Comparison of ENCODE assay signal across 27 cellular contexts in genomic region chr10:131132681-131133080, GRCh38.
"Had no signal": no experiment of that assay in that cellular context is flagged by ENCODE, and none has a peak within 500 bp of the region (broad histone marks: within the 10 kb centered on the region; RNA-seq: fewer than 3 reads in every experiment).

No MANE protein-coding gene starts in this region.

- H3K9me3 ChIP-seq: colonic mucosa, esophagus muscularis mucosa, gastroesophageal sphincter, heart right ventricle, prostate gland, right atrium auricular region, sigmoid colon, transverse colon, upper lobe of right lung, uterus had no signal

- H3K27me3 ChIP-seq: colonic mucosa, foreskin keratinocyte, right atrium auricular region, sigmoid colon, transverse colon, uterus had no signal

- H3K27me3 Mint-ChIP-seq: central memory CD8-positive, alpha-beta T cell; dendritic cell treated with granulocyte-macrophage colony-stimulating factor and Interleukin-4, amounts not matched to agents 40 ng/mL and 50 ng/mL, for 4 days; stimulated activated memory B cell treated with anti-CD40 and anti-IgM and Interleukin-4, amounts not matched to agents 10 μg/mL and 1 μg/mL and 100 μg/mL, for 72 hours had no signal

- H2AFZ ChIP-seq: parathyroid adenoma had no signal

- H3K4me1 ChIP-seq: colonic mucosa, foreskin keratinocyte, prostate gland, sigmoid colon, transverse colon, upper lobe of right lung, uterus had no signal

- ATAC-seq: foreskin keratinocyte; gastroesophageal sphincter; mucosa of descending colon; stimulated activated memory B cell treated with anti-CD40 and anti-IgM and Interleukin-4, amounts not matched to agents 10 μg/mL and 1 μg/mL and 100 μg/mL, for 72 hours; stimulated activated naive CD8-positive, alpha-beta T cell treated with anti-CD3 and anti-CD28 coated beads, Interleukin-15, Interleukin-2, amounts not matched to agents 100 U/mL and 50 U/mL, for 24 hours; upper lobe of right lung had no signal

- H3K4me1 Mint-ChIP-seq: central memory CD8-positive, alpha-beta T cell; naive B cell; stimulated activated memory B cell treated with anti-CD40 and anti-IgM and Interleukin-4, amounts not matched to agents 10 μg/mL and 1 μg/mL and 100 μg/mL, for 72 hours had no signal

- H3K27ac ChIP-seq: colonic mucosa, esophagus muscularis mucosa, foreskin keratinocyte, gastroesophageal sphincter, heart right ventricle, parathyroid adenoma, prostate gland, right atrium auricular region, sigmoid colon, transverse colon, upper lobe of right lung, uterus had no signal

- H3K4me3 Mint-ChIP-seq: central memory CD8-positive, alpha-beta T cell; dendritic cell treated with granulocyte-macrophage colony-stimulating factor and Interleukin-4, amounts not matched to agents 40 ng/mL and 50 ng/mL, for 4 days; endodermal cell; mesothelial cell of epicardium; naive B cell; neural crest cell; stimulated activated memory B cell treated with anti-CD40 and anti-IgM and Interleukin-4, amounts not matched to agents 10 μg/mL and 1 μg/mL and 100 μg/mL, for 72 hours had no signal

- H3K27ac Mint-ChIP-seq: dendritic cell treated with granulocyte-macrophage colony-stimulating factor and Interleukin-4, amounts not matched to agents 40 ng/mL and 50 ng/mL, for 4 days; endodermal cell; mesothelial cell of epicardium; naive B cell; stimulated activated memory B cell treated with anti-CD40 and anti-IgM and Interleukin-4, amounts not matched to agents 10 μg/mL and 1 μg/mL and 100 μg/mL, for 72 hours had no signal

- DNase-seq: colonic mucosa; effector CD8-positive, alpha-beta T cell; endodermal cell; foreskin keratinocyte; hippocampal formation; islet precursor cell; mesenchymal stem cell; mucosa of descending colon; naive B cell; sigmoid colon; stimulated activated CD4-positive, alpha-beta T cell treated with anti-CD3 and anti-CD28 coated beads, Interleukin-4, amount 100 ng/mL, for 4 hours; stimulated activated naive CD8-positive, alpha-beta T cell treated with anti-CD3 and anti-CD28 coated beads, Interleukin-15, Interleukin-2, amounts not matched to agents 100 U/mL and 50 U/mL, for 24 hours; substantia nigra; transverse colon; upper lobe of right lung had no signal

- H3K9me3 Mint-ChIP-seq: central memory CD8-positive, alpha-beta T cell; dendritic cell treated with granulocyte-macrophage colony-stimulating factor and Interleukin-4, amounts not matched to agents 40 ng/mL and 50 ng/mL, for 4 days; endodermal cell; mesothelial cell of epicardium; neural crest cell; stimulated activated memory B cell treated with anti-CD40 and anti-IgM and Interleukin-4, amounts not matched to agents 10 μg/mL and 1 μg/mL and 100 μg/mL, for 72 hours had no signal

- H3K36me3 ChIP-seq: colonic mucosa, esophagus muscularis mucosa, gastroesophageal sphincter, heart right ventricle, prostate gland, right atrium auricular region, sigmoid colon, transverse colon, upper lobe of right lung, uterus had no signal

- H3K36me3 Mint-ChIP-seq: mesothelial cell of epicardium; naive B cell; stimulated activated memory B cell treated with anti-CD40 and anti-IgM and Interleukin-4, amounts not matched to agents 10 μg/mL and 1 μg/mL and 100 μg/mL, for 72 hours had no signal

- H3K9ac ChIP-seq: parathyroid adenoma had no signal

- H3K4me3 ChIP-seq: colonic mucosa, esophagus muscularis mucosa, gastroesophageal sphincter, mucosa of descending colon, prostate gland, right atrium auricular region, sigmoid colon, transverse colon, upper lobe of right lung, uterus had no signal

- H3K79me2 ChIP-seq: parathyroid adenoma had no signal
